ENCODE assay signal across 9 cellular contexts in genomic region chr1:17653728-17654351, GRCh38.
DNase-seq lines count a peak whose midpoint lies in the region; ATAC-seq, FAIRE-seq and TF ChIP-seq lines count a peak whose summit lies in the region.
"Had no signal": no experiment of that assay in that cellular context is flagged by ENCODE, and none has a peak within 500 bp of the region (broad histone marks: within the 10 kb centered on the region; RNA-seq: fewer than 3 reads in every experiment).

No MANE protein-coding gene starts in this region.

- BruUV-seq in HepG2 (replicated peaks; lab: Mats Ljungman, UMichigan), result no TSS peak

- WGBS in HepG2 (ENCODE audit: low lambda C conversion rate), result 94% methylated on average over 5 of the region's 9 CpGs

- TF ChIP-seq EP300 in HepG2 (IDR thresholded peaks at IDR 0.05; ENCODE audit: low read depth in 2 of 2, low read length in 2 of 2) (no peak), HepG2 (CRISPR knock-in tag; IDR thresholded peaks at IDR 0.05; ENCODE audit: borderline replicate concordance) (no peak)

- H3K4me1 ChIP-seq in HEK293 (ENCODE audit: control insufficient read depth, insufficient read depth, low read length) (no peaks in the 10 kb centered on the region), HepG2 (ENCODE audit: insufficient read depth, low read length) (no peaks in the 10 kb centered on the region)

- CTCF ChIA-PET in HEK293 (lab: Yijun Ruan, JAX), result interaction anchor here (0.6 to 2.7 kb wide), 12 partner anchors 14 to 856 kb away, joined by 3 to 7 read pairs (median 4); no protein-coding TSS in a partner anchor
- CTCF ChIA-PET in HepG2 (lab: Yijun Ruan, JAX; ENCODE audit: low intra/inter-chr PET ratio, low total read pairs), result no interaction called here

- H3K36me3 ChIP-seq in HEK293 (ENCODE audit: control insufficient read depth in 2 of 2, insufficient read depth in 1 of 2, low read length in 2 of 2) (peaks cover 0 to 22% of the 10 kb centered on the region in 2 experiments; a peak in 1 of 3 replicates), bronchial epithelial cell (ENCODE audit: control insufficient read depth, insufficient read depth, low read length) (peaks cover 3% of the 10 kb centered on the region), HepG2 (replicated peaks in 1 of 2; ENCODE audit: control insufficient read depth in 1 of 2, insufficient read depth in 2 of 2, low read length in 2 of 2) (peaks cover 66 to 94% of the 10 kb centered on the region in 2 experiments)

- peak; percentile 62 for ATAC-seq in HepG2
- no peak for ATAC-seq in HG03354 (IDR thresholded peaks at IDR 0.05; ENCODE audit: poor library complexity, severe bottlenecking, unreplicated experiment)

- H3K9ac ChIP-seq in HepG2 (ENCODE audit: insufficient read depth, low read depth, low read length), result no peak overlapping the region

- in situ Hi-C loops in HepG2 (cut with HindIII; ENCODE audit: extremely low pct_ligation_motif_present, low pct_unique_long_range_greater_than_20kb), result no loop called here

- no peak for TF ChIP-seq RAD21 in HepG2 (CRISPR knock-in tag; IDR thresholded peaks at IDR 0.05)

- no peaks in the 10 kb centered on the region for H3K79me2 ChIP-seq in HepG2 (ENCODE audit: insufficient read depth, low read length)

- H3K4me3 ChIP-seq in HEK293 (ENCODE audit: low read depth, low read length) (no peak overlapping the region), bronchial epithelial cell (ENCODE audit: low read depth, low read length) (no peak overlapping the region), HepG2 (replicated peaks in 1 of 3; ENCODE audit: insufficient read depth in 1 of 3, low read depth in 2 of 3, low read length in 3 of 3) (no peak overlapping the region)

- FAIRE-seq in bronchial epithelial cell (lab: Jason Lieb, UNC) (no peak), HepG2 (lab: Jason Lieb, UNC) (no peak)

- H2AFZ ChIP-seq in HepG2 (ENCODE audit: low read length), result no peak overlapping the region

- H3K4me2 ChIP-seq in HepG2 (ENCODE audit: low read depth, low read length), result no peak overlapping the region

- H3K27ac ChIP-seq in HEK293 (ENCODE audit: extremely low read depth, low read depth, low read length) (no peak overlapping the region), HepG2 (ENCODE audit: extremely low read length, insufficient read depth, low read length) (no peak overlapping the region), substantia nigra (ENCODE audit: low read depth, low read length, poor library complexity, severe bottlenecking) (no peak overlapping the region)

- peak; percentile 64 for TF ChIP-seq CTCF in HEK293 (tag by site-specific recombination; IDR thresholded peaks at IDR 0.05)
- TF ChIP-seq CTCF in bronchial epithelial cell (IDR thresholded peaks at IDR 0.05; ENCODE audit: insufficient read depth, low read length, severe bottlenecking), result peak; percentile 77
- peak; percentile 64 for TF ChIP-seq CTCF in HepG2 (CRISPR knock-in tag; IDR thresholded peaks at IDR 0.05)

- H3K9me3 ChIP-seq in HEK293 (ENCODE audit: control insufficient read depth, insufficient read depth, low read depth, low read length) (no peaks in the 10 kb centered on the region), HepG2 (ENCODE audit: low read length) (no peaks in the 10 kb centered on the region)

- TF ChIP-seq POLR2A in HepG2 (IDR thresholded peaks at IDR 0.05; ENCODE audit: insufficient read depth in 1 of 2, low read depth in 2 of 2, low read length in 2 of 2), result no peak

- peak; percentile 23 for DNase-seq in COR-L47 (lab: John Stamatoyannopoulos, UW)
- peak; percentile 34 for DNase-seq in RPMI7951 (ENCODE audit: low read depth)
- peak; percentile 4 for DNase-seq in bronchial epithelial cell (ENCODE audit: low read depth)
- DNase-seq in HepG2 (ENCODE audit: low spot score), result no peak
- peak in 36 of 49 donors; percentile 6 to 71 (median 44) for DNase-seq in substantia nigra (lab: John Stamatoyannopoulos, UW)
- no peak for DNase-seq in epidermal melanocyte (ENCODE audit: insufficient read length, low spot score)
- DNase-seq: natural killer cell had no signal

- POLR2A ChIA-PET in HEK293 (lab: Yijun Ruan, JAX) (no interaction called here), HepG2 (lab: Yijun Ruan, JAX) (no interaction called here)

- H4K20me1 ChIP-seq in HepG2 (ENCODE audit: insufficient read depth, low read length), result peaks cover 17% of the 10 kb centered on the region; the same call in 1 of the 2 replicates

- no peaks in the 10 kb centered on the region for H3K27me3 ChIP-seq in bronchial epithelial cell (ENCODE audit: control insufficient read depth, insufficient read depth, low read length)
- no peaks in the 10 kb centered on the region for H3K27me3 ChIP-seq in HepG2 (ENCODE audit: control insufficient read depth in 1 of 2, insufficient read depth in 2 of 2, low read length in 2 of 2)

- intact Hi-C loops in HepG2 (cut with micrococcal nuclease; ENCODE audit: unreplicated experiment), result no loop called here

TF ChIP-seq in HEK293, 187 proteins besides CTCF, POLR2A, EP300 and RAD21:
- TF ChIP-seq ZNF175 (tag by site-specific recombination; IDR thresholded peaks at IDR 0.05) (no peak), ZNF654 (tag by site-specific recombination; IDR thresholded peaks at IDR 0.05; ENCODE audit: low read depth) (peak; percentile 65)
TF ChIP-seq in HEK293: peak in this region for 1.

TF ChIP-seq in HepG2, 621 proteins besides CTCF, POLR2A, EP300 and RAD21:
- TF ChIP-seq NRL (CRISPR knock-in tag; IDR thresholded peaks at IDR 0.05; ENCODE audit: borderline replicate concordance) (no peak), SOX5 (CRISPR knock-in tag; IDR thresholded peaks at IDR 0.05; ENCODE audit: borderline replicate concordance) (no peak), STAG1 (CRISPR knock-in tag; IDR thresholded peaks at IDR 0.05) (peak; percentile 45), ZNF12 (CRISPR knock-in tag; IDR thresholded peaks at IDR 0.05) (no peak), PHF21A (CRISPR knock-in tag; IDR thresholded peaks at IDR 0.05) (no peak), KDM3A (CRISPR knock-in tag; IDR thresholded peaks at IDR 0.05; ENCODE audit: low read depth) (no peak), ZNF788 (CRISPR knock-in tag; IDR thresholded peaks at IDR 0.05; ENCODE audit: borderline replicate concordance) (no peak)
- TF ChIP-seq, protein P1, sequence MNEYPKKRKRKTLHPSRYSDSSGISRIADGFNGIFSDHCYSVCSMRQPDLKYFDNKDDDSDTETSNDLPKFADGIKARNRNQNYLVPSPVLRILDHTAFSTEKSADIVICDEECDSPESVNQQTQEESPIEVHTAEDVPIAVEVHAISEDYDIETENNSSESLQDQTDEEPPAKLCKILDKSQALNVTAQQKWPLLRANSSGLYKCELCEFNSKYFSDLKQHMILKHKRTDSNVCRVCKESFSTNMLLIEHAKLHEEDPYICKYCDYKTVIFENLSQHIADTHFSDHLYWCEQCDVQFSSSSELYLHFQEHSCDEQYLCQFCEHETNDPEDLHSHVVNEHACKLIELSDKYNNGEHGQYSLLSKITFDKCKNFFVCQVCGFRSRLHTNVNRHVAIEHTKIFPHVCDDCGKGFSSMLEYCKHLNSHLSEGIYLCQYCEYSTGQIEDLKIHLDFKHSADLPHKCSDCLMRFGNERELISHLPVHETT (CRISPR knock-in tag; conservative IDR thresholded peaks at IDR 0.05), result no peak

Comparison
In these comparisons a context has a peak if more than half of its experiments do, and no peak if none do; other contexts are left out.
1. DNase-seq: peak in COR-L47 (single experiment), RPMI7951 (single experiment), bronchial epithelial cell (single experiment) and substantia nigra (36 of 49); none in HepG2 (single experiment) and epidermal melanocyte (single experiment).
2. Peak in every context shown above with its lines, with median percentiles within 50 percentile points of each other: CTCF ChIP-seq.